ENCODE assay signal across 23 cellular contexts in genomic region chr3:175295248-175296000, GRCh38.
DNase-seq lines count a peak whose midpoint lies in the region; ATAC-seq, FAIRE-seq and TF ChIP-seq lines count a peak whose summit lies in the region.
"Had no signal": no experiment of that assay in that cellular context is flagged by ENCODE, and none has a peak within 500 bp of the region (broad histone marks: within the 10 kb centered on the region; RNA-seq: fewer than 3 reads in every experiment).

No MANE protein-coding gene starts in this region.

- peaks cover 0 to 6% (median 0%) of the 10 kb centered on the region in 4 donors for H3K9me3 ChIP-seq in tibial nerve
- H3K9me3 ChIP-seq: A549, Caco-2 had no signal

- intact Hi-C loops in left colon (cut with DNase I, micrococcal nuclease), result no loop called here

- H3K27ac ChIP-seq in tibial nerve, result no peak overlapping the region
- H3K27ac ChIP-seq: A549, C4-2B had no signal

- no peak overlapping the region for H3K4me3 ChIP-seq in tibial nerve
- H3K4me3 ChIP-seq: A549, K562 had no signal

- 63 to 64% methylated on average over 4 of the region's 4 CpGs for WGBS in tibial nerve, 2 donors

- TF ChIP-seq EP300 in tibial nerve (IDR thresholded peaks at IDR 0.05), result no peak

- no peaks in the 10 kb centered on the region for H3K27me3 ChIP-seq in tibial nerve

- H3K36me3 ChIP-seq in tibial nerve, result no peaks in the 10 kb centered on the region

- peak; percentile 78 for ATAC-seq in left colon
- ATAC-seq: A549; CD8-positive, alpha-beta T cell; K562 had no signal

- TF ChIP-seq POLR2A in GM12892 (IDR thresholded peaks at IDR 0.05; ENCODE audit: low read depth, low read length) (no peak), tibial nerve (IDR thresholded peaks at IDR 0.05) (no peak)

- H3K4me1 ChIP-seq in tibial nerve, result no peaks in the 10 kb centered on the region
- H3K4me1 ChIP-seq: A549, Caco-2 had no signal

- TF ChIP-seq CTCF in tibial nerve (IDR thresholded peaks at IDR 0.05), result no peak

- DNase-seq in GM12892 (ENCODE audit: insufficient read length), result no peak
- peak; percentile 56 for DNase-seq in NCI-H226
- DNase-seq in left colon, result no peak
- no peak for DNase-seq in NCI-H2081 (lab: John Stamatoyannopoulos, UW)
- no peak for DNase-seq in NCI-H2227 treated with DMSO at 0.1 percent for 48 hours (lab: John Stamatoyannopoulos, UW)
- DNase-seq in tibial nerve (ENCODE audit: low spot score in 2 of 2), result no peak
- DNase-seq in HCEC 1CT, result no peak
- DNase-seq: Caco-2; CD8-positive, alpha-beta T cell; Kasumi-1; MV-4-11; NCI-H1105; NCI-H1436 treated with DMSO at 0.1 percent for 48 hours; NCI-H187 treated with DMSO at 0.1 percent for 48 hours; NCI-H2107; NCI-H526 treated with DMSO at 0.1 percent for 48 hours; RPMI8226; SHP77 treated with DMSO at 0.1 percent for 48 hours had no signal

- peak; percentile 57 for FAIRE-seq in GM12892 (lab: Jason Lieb, UNC)
- FAIRE-seq: A549, G401.6, HTR-8/SVneo, K562 had no signal
